In the genomic region with DNA sequence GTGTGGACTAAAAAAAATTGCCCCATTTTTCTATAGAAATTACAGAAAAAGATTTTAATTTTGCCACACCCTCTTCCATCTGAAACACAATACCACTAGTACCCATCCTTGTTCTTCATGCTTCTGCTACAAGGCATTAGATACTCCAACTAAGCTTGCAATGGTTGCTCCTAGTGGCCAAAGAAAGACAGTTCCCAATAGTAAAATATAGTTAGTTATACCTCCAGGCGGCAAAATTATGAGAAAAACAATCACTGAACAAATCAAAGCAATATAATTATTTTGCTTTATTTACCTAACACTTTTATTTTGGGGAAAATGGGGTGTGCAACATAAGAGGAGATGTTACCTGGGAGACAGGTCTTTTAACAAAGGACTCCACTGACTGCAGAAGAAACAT, we compare ENCODE assay signal across 11 cellular contexts.
DNase-seq lines count a peak whose midpoint lies in the region; ATAC-seq and TF ChIP-seq lines count a peak whose summit lies in the region.
"Had no signal": no experiment of that assay in that cellular context is flagged by ENCODE, and none has a peak within 500 bp of the region (broad histone marks: within the 10 kb centered on the region; RNA-seq: fewer than 3 reads in every experiment).

No MANE protein-coding gene starts in this region.

- H3K27me3 ChIP-seq in MG63 = no peaks in the 10 kb centered on the region
- no peaks in the 10 kb centered on the region for H3K27me3 ChIP-seq in GM23248 (replicated peaks; ENCODE audit: insufficient read depth)

- CTCF ChIA-PET in activated CD8-positive, alpha-beta memory T cell treated with anti-CD3 and anti-CD28 coated beads, Interleukin-2, amount 10 ng/mL, durations not matched to agents 7 days and 5 days (lab: Charles Lee) = interaction anchor here (0.7 to 2.1 kb wide), 3 partner anchors 9 to 13 kb away, joined by 3 to 9 read pairs (median 3); no protein-coding TSS in a partner anchor
- CTCF ChIA-PET in HEK293T (lab: Yijun Ruan, JAX) = interaction anchor here (0.7 to 1.4 kb wide), 6 partner anchors 10 to 472 kb away, joined by 3 to 4 read pairs (median 3); no protein-coding TSS in a partner anchor

- H4K20me1 ChIP-seq in GM23248 (ENCODE audit: insufficient read depth) = no peaks in the 10 kb centered on the region

- in situ Hi-C loops in GM23248 (cut with MboI) = no loop called here

- peaks cover 71% of the 10 kb centered on the region for H3K4me1 Mint-ChIP-seq in activated CD8-positive, alpha-beta memory T cell treated with anti-CD3 and anti-CD28 coated beads, Interleukin-2, amount 10 ng/mL, durations not matched to agents 7 days and 5 days
- peaks cover 79% of the 10 kb centered on the region for H3K4me1 Mint-ChIP-seq in activated T-helper 1 cell treated with anti-CD3 and anti-CD28 coated beads, Interleukin-12 subunit alpha, Interleukin-12 subunit beta, Interleukin-2, Interleukin-4 antibody, amounts not matched to agents 30 ng/mL and 10 ng/mL and 1 ng/mL, durations not matched to agents 14 hours and 24 hours and 36 hours (ENCODE audit: low read depth)
- H3K4me1 Mint-ChIP-seq in naive thymus-derived CD8-positive, alpha-beta T cell = peaks cover 31 to 93% (median 75%) of the 10 kb centered on the region in 4 donors

- H3K9me3 ChIP-seq in MG63 (no peaks in the 10 kb centered on the region), GM23248 (ENCODE audit: low read depth) (no peaks in the 10 kb centered on the region)

- no peak overlapping the region for H3K27ac ChIP-seq in GM23248

- POLR2A ChIA-PET in HEK293T (lab: Yijun Ruan, JAX) = no interaction called here
- POLR2A ChIA-PET in naive thymus-derived CD8-positive, alpha-beta T cell (lab: Charles Lee) = interaction anchor here (1.4 to 2.7 kb wide), 4 partner anchors 9 to 102 kb away, joined by 4 to 17 read pairs (median 7); no protein-coding TSS in a partner anchor

- peaks cover 19% of the 10 kb centered on the region; the same call in 1 of the 2 replicates for H3K79me2 ChIP-seq in GM23248 (ENCODE audit: insufficient read depth)

- H3K36me3 Mint-ChIP-seq in activated CD8-positive, alpha-beta memory T cell treated with anti-CD3 and anti-CD28 coated beads, Interleukin-2, amount 10 ng/mL, durations not matched to agents 7 days and 5 days = peaks cover 7% of the 10 kb centered on the region
- H3K36me3 Mint-ChIP-seq in activated T-helper 1 cell treated with anti-CD3 and anti-CD28 coated beads, Interleukin-12 subunit alpha, Interleukin-12 subunit beta, Interleukin-2, Interleukin-4 antibody, amounts not matched to agents 30 ng/mL and 10 ng/mL and 1 ng/mL, durations not matched to agents 14 hours and 24 hours and 36 hours (ENCODE audit: low read depth) = peaks cover 15% of the 10 kb centered on the region
- H3K36me3 Mint-ChIP-seq in naive thymus-derived CD8-positive, alpha-beta T cell = peaks cover 0 to 20% (median 3%) of the 10 kb centered on the region in 3 donors

- intact Hi-C loops in activated T-helper 1 cell treated with anti-CD3 and anti-CD28 coated beads, Interleukin-12 subunit alpha, Interleukin-12 subunit beta, Interleukin-2, Interleukin-4 antibody, amounts not matched to agents 30 ng/mL and 10 ng/mL and 1 ng/mL, durations not matched to agents 14 hours and 24 hours and 36 hours (cut with micrococcal nuclease) = loop anchor here (2.0 to 5.0 kb wide), 4 partner anchors 19 to 473 kb away; no protein-coding TSS in a partner anchor

- no peak for DNase-seq in activated CD8-positive, alpha-beta memory T cell treated with anti-CD3 and anti-CD28 coated beads, Interleukin-2, amount 10 ng/mL, durations not matched to agents 7 days and 5 days
- DNase-seq in activated CD8-positive, alpha-beta memory T cell treated with anti-CD3 and anti-CD28 coated beads for 24 hours = no peak
- peak; percentile 9 for DNase-seq in HEK293T (ENCODE audit: extremely low spot score)
- DNase-seq in activated T-helper 1 cell treated with anti-CD3 and anti-CD28 coated beads, Interleukin-12 subunit alpha, Interleukin-12 subunit beta, Interleukin-2, Interleukin-4 antibody, amounts not matched to agents 30 ng/mL and 10 ng/mL and 1 ng/mL, durations not matched to agents 14 hours and 24 hours and 36 hours (ENCODE audit: low spot score) = no peak
- no peak for DNase-seq in naive thymus-derived CD8-positive, alpha-beta T cell
- DNase-seq in MG63 = no peak
- no peak for DNase-seq in GM23248
- no peak for DNase-seq in NCI-H524 treated with DMSO at 0.1 percent for 48 hours (lab: John Stamatoyannopoulos, UW)
- DNase-seq: NCI-H510A, T1000 had no signal

- peaks cover 21% of the 10 kb centered on the region for H3K4me1 ChIP-seq in GM23248 (ENCODE audit: insufficient read depth)

- H3K9me2 ChIP-seq in GM23248 (ENCODE audit: insufficient read depth) = no peaks in the 10 kb centered on the region

- no peak overlapping the region for H2AFZ ChIP-seq in GM23248

- no peak overlapping the region for H3K9ac ChIP-seq in GM23248

- no peak overlapping the region for H3K4me3 ChIP-seq in MG63
- no peak overlapping the region for H3K4me3 ChIP-seq in GM23248

- H3K4me2 ChIP-seq in GM23248 (ENCODE audit: unreplicated experiment) = no peak overlapping the region

- H3K36me3 ChIP-seq in MG63 = peaks cover 10% of the 10 kb centered on the region
- no peaks in the 10 kb centered on the region for H3K36me3 ChIP-seq in GM23248 (ENCODE audit: low read depth)

- H3K9me3 Mint-ChIP-seq in activated CD8-positive, alpha-beta memory T cell treated with anti-CD3 and anti-CD28 coated beads, Interleukin-2, amount 10 ng/mL, durations not matched to agents 7 days and 5 days (ENCODE audit: low read depth) = no peaks in the 10 kb centered on the region
- H3K9me3 Mint-ChIP-seq in activated T-helper 1 cell treated with anti-CD3 and anti-CD28 coated beads, Interleukin-12 subunit alpha, Interleukin-12 subunit beta, Interleukin-2, Interleukin-4 antibody, amounts not matched to agents 30 ng/mL and 10 ng/mL and 1 ng/mL, durations not matched to agents 14 hours and 24 hours and 36 hours = no peaks in the 10 kb centered on the region
- H3K9me3 Mint-ChIP-seq in naive thymus-derived CD8-positive, alpha-beta T cell = no peaks in the 10 kb centered on the region
- H3K9me3 Mint-ChIP-seq: stimulated activated memory B cell treated with anti-CD40 and anti-IgM and Interleukin-4, amounts not matched to agents 10 μg/mL and 1 μg/mL and 100 μg/mL, for 72 hours had no signal

- no peaks in the 10 kb centered on the region for H3K27me3 Mint-ChIP-seq in activated CD8-positive, alpha-beta memory T cell treated with anti-CD3 and anti-CD28 coated beads, Interleukin-2, amount 10 ng/mL, durations not matched to agents 7 days and 5 days
- no peaks in the 10 kb centered on the region for H3K27me3 Mint-ChIP-seq in activated T-helper 1 cell treated with anti-CD3 and anti-CD28 coated beads, Interleukin-12 subunit alpha, Interleukin-12 subunit beta, Interleukin-2, Interleukin-4 antibody, amounts not matched to agents 30 ng/mL and 10 ng/mL and 1 ng/mL, durations not matched to agents 14 hours and 24 hours and 36 hours (ENCODE audit: insufficient read depth)
- H3K27me3 Mint-ChIP-seq in naive thymus-derived CD8-positive, alpha-beta T cell = no peaks in the 10 kb centered on the region
- H3K27me3 Mint-ChIP-seq: stimulated activated memory B cell treated with anti-CD40 and anti-IgM and Interleukin-4, amounts not matched to agents 10 μg/mL and 1 μg/mL and 100 μg/mL, for 72 hours had no signal

- H3K27ac Mint-ChIP-seq in activated CD8-positive, alpha-beta memory T cell treated with anti-CD3 and anti-CD28 coated beads, Interleukin-2, amount 10 ng/mL, durations not matched to agents 7 days and 5 days = peak overlapping the region; percentile 1
- H3K27ac Mint-ChIP-seq in activated T-helper 1 cell treated with anti-CD3 and anti-CD28 coated beads, Interleukin-12 subunit alpha, Interleukin-12 subunit beta, Interleukin-2, Interleukin-4 antibody, amounts not matched to agents 30 ng/mL and 10 ng/mL and 1 ng/mL, durations not matched to agents 14 hours and 24 hours and 36 hours = peak overlapping the region; percentile 3
- peak overlapping the region; percentile 49 to 98 (median 90) for H3K27ac Mint-ChIP-seq in naive thymus-derived CD8-positive, alpha-beta T cell
- H3K27ac Mint-ChIP-seq: stimulated activated memory B cell treated with anti-CD40 and anti-IgM and Interleukin-4, amounts not matched to agents 10 μg/mL and 1 μg/mL and 100 μg/mL, for 72 hours had no signal

- peaks cover 20% of the 10 kb centered on the region; the same call in 1 of the 2 replicates for H3F3A ChIP-seq in GM23248 (ENCODE audit: insufficient read depth)

- no peak overlapping the region for H3K4me3 Mint-ChIP-seq in activated CD8-positive, alpha-beta memory T cell treated with anti-CD3 and anti-CD28 coated beads, Interleukin-2, amount 10 ng/mL, durations not matched to agents 7 days and 5 days
- H3K4me3 Mint-ChIP-seq in activated T-helper 1 cell treated with anti-CD3 and anti-CD28 coated beads, Interleukin-12 subunit alpha, Interleukin-12 subunit beta, Interleukin-2, Interleukin-4 antibody, amounts not matched to agents 30 ng/mL and 10 ng/mL and 1 ng/mL, durations not matched to agents 14 hours and 24 hours and 36 hours = no peak overlapping the region
- H3K4me3 Mint-ChIP-seq in naive thymus-derived CD8-positive, alpha-beta T cell = peak overlapping the region in 9 of 10 donors; percentile 7 to 86 (median 52)
- H3K4me3 Mint-ChIP-seq: stimulated activated memory B cell treated with anti-CD40 and anti-IgM and Interleukin-4, amounts not matched to agents 10 μg/mL and 1 μg/mL and 100 μg/mL, for 72 hours had no signal

- 97 to 100% methylated on average over 1 of the region's 1 CpG for WGBS in GM23248 (ENCODE audit: low coverage in 1 of 2, low lambda C conversion rate in 2 of 2, missing lambda C conversion rate in 2 of 2), 2 experiments

- no peak for ATAC-seq in activated CD8-positive, alpha-beta memory T cell treated with anti-CD3 and anti-CD28 coated beads, Interleukin-2, amount 10 ng/mL, durations not matched to agents 7 days and 5 days
- ATAC-seq in naive thymus-derived CD8-positive, alpha-beta T cell = peak; percentile 16 to 39
- ATAC-seq: stimulated activated memory B cell treated with anti-CD40 and anti-IgM and Interleukin-4, amounts not matched to agents 10 μg/mL and 1 μg/mL and 100 μg/mL, for 72 hours had no signal

TF ChIP-seq in HEK293T, 16 proteins besides CTCF, POLR2A, EP300 and RAD21 (continues in another document):
- TF ChIP-seq ELF4 (IDR thresholded peaks at IDR 0.05) = no peak
- TF ChIP-seq ZNF384 (IDR thresholded peaks at IDR 0.05) = no peak
- no peak for TF ChIP-seq LEF1 (IDR thresholded peaks at IDR 0.05; ENCODE audit: borderline replicate concordance)
- no peak for TF ChIP-seq FOXM1 (IDR thresholded peaks at IDR 0.05; ENCODE audit: borderline replicate concordance)
- no peak for TF ChIP-seq SP1 (IDR thresholded peaks at IDR 0.05)
- TF ChIP-seq ARNT (IDR thresholded peaks at IDR 0.05) = no peak
- TF ChIP-seq HDGF (IDR thresholded peaks at IDR 0.05; ENCODE audit: borderline replicate concordance) = no peak

Comparison
In these comparisons a context has a peak if more than half of its experiments do, and no peak if none do; other contexts are left out.
1. H3K27ac Mint-ChIP-seq: peak in every context shown above with its lines; median percentile 90 in naive thymus-derived CD8-positive, alpha-beta T cell; 3 in activated T-helper 1 cell treated with anti-CD3 and anti-CD28 coated beads, Interleukin-12 subunit alpha, Interleukin-12 subunit beta, Interleukin-2, Interleukin-4 antibody, amounts not matched to agents 30 ng/mL and 10 ng/mL and 1 ng/mL, durations not matched to agents 14 hours and 24 hours and 36 hours; 1 in activated CD8-positive, alpha-beta memory T cell treated with anti-CD3 and anti-CD28 coated beads, Interleukin-2, amount 10 ng/mL, durations not matched to agents 7 days and 5 days.
2. H3K4me3 Mint-ChIP-seq: peak in naive thymus-derived CD8-positive, alpha-beta T cell (9 of 10); none in activated CD8-positive, alpha-beta memory T cell treated with anti-CD3 and anti-CD28 coated beads, Interleukin-2, amount 10 ng/mL, durations not matched to agents 7 days and 5 days (single experiment) and activated T-helper 1 cell treated with anti-CD3 and anti-CD28 coated beads, Interleukin-12 subunit alpha, Interleukin-12 subunit beta, Interleukin-2, Interleukin-4 antibody, amounts not matched to agents 30 ng/mL and 10 ng/mL and 1 ng/mL, durations not matched to agents 14 hours and 24 hours and 36 hours (single experiment).